22 cellular contexts compared by ENCODE assay signal in the genomic region with DNA sequence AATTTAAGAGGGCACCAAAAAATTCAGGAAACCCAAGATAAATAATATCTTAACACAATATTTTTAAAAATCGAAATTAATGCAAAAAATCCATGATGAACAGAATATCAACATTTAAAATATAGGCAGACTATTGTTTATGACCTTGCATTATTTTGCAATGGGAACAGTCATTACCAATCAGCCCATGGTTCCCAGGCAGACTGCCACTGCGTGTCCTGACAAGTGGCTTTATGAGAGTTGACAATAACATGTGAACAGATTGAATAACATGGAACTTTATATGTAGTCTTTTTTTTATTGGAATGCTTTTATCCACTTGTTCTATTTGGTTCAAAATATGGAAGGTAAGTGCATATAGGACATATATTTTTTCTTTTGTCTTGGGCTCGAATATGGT. TPM values are rescaled to one million over a fixed set of nuclear protein-coding genes. Genes with fewer than 3 reads are reported as not detected.
A peak's percentile ranks its signal among the peaks of the same experiment; 100 is the strongest.
DNase-seq lines count a peak whose midpoint lies in the region; TF ChIP-seq lines count a peak whose summit lies in the region.
"Had no signal": no experiment of that assay in that cellular context is flagged by ENCODE, and none has a peak within 500 bp of the region (broad histone marks: within the 10 kb centered on the region; RNA-seq: fewer than 3 reads in every experiment).

No MANE protein-coding gene starts in this region.

- H3K9ac ChIP-seq in mammary epithelial cell (ENCODE audit: insufficient read depth, low read length) = peak overlapping the region; percentile 85
- H3K9ac ChIP-seq in mesenchymal stem cell (ENCODE audit: low read length) = peak overlapping the region; percentile 72

- no peak overlapping the region for H4K91ac ChIP-seq in mesenchymal stem cell (ENCODE audit: low read length)

- H3K4me1 ChIP-seq in mammary epithelial cell (ENCODE audit: insufficient read depth, low read length) (peaks cover 38% of the 10 kb centered on the region), mesenchymal stem cell (ENCODE audit: control insufficient read depth, insufficient read depth, low read depth, low read length) (peaks cover 14% of the 10 kb centered on the region)

- no peak overlapping the region for H3K18ac ChIP-seq in mesenchymal stem cell (ENCODE audit: low read depth in 1 of 2, low read length in 2 of 2)

- no peak overlapping the region for H2BK12ac ChIP-seq in mesenchymal stem cell (ENCODE audit: low read length in 2 of 2)

- peak overlapping the region; percentile 100 for H3K27ac ChIP-seq in mammary epithelial cell (ENCODE audit: insufficient read depth, low read depth, low read length)
- no peak overlapping the region for H3K27ac ChIP-seq in mesenchymal stem cell (ENCODE audit: low read length, poor library complexity, severe bottlenecking)
- H3K27ac ChIP-seq: WERI-Rb-1 had no signal

- no peak for TF ChIP-seq CTCF in mammary epithelial cell (conservative IDR thresholded peaks at IDR 0.05 in 1 of 2, IDR thresholded peaks at IDR 0.05 in 1 of 2; ENCODE audit: extremely low read depth in 1 of 2, insufficient read depth in 1 of 2, low read depth in 1 of 2, low read length in 2 of 2)

- no peak overlapping the region for H2AFZ ChIP-seq in mammary epithelial cell (ENCODE audit: low read depth, low read length)
- H2AFZ ChIP-seq in mesenchymal stem cell (ENCODE audit: low read depth, low read length) = no peak overlapping the region
- H2AFZ ChIP-seq: GM23338 had no signal

- dilution Hi-C loops in mammary epithelial cell (cut with HindIII; ENCODE audit: low sequenced_read_pairs) = no loop called here

- peaks cover 7% of the 10 kb centered on the region for H3K79me1 ChIP-seq in mesenchymal stem cell (replicated peaks; ENCODE audit: low read length, poor library complexity, severe bottlenecking)

- no peak overlapping the region for H3K23ac ChIP-seq in mesenchymal stem cell (ENCODE audit: low read length in 2 of 2)

- no peak overlapping the region for H2BK5ac ChIP-seq in mesenchymal stem cell (ENCODE audit: low read depth, low read length, poor library complexity, severe bottlenecking)

- H3K9me3 ChIP-seq in mammary epithelial cell (replicated peaks; ENCODE audit: insufficient read depth, low read length) = no peaks in the 10 kb centered on the region
- no peaks in the 10 kb centered on the region for H3K9me3 ChIP-seq in mesenchymal stem cell (ENCODE audit: control insufficient read depth, low read length)
- H3K9me3 ChIP-seq: body of pancreas, MG63, testis had no signal

- H2BK120ac ChIP-seq in mesenchymal stem cell (ENCODE audit: low read depth, low read length) = no peak overlapping the region

- no peak overlapping the region for H3K4me3 ChIP-seq in mammary epithelial cell (replicated peaks in 1 of 3; ENCODE audit: insufficient read depth in 1 of 3, low read depth in 2 of 3, low read length in 3 of 3)
- no peak overlapping the region for H3K4me3 ChIP-seq in mesenchymal stem cell (ENCODE audit: insufficient read depth in 1 of 2, low read depth in 1 of 2, low read length in 2 of 2)
- H3K4me3 ChIP-seq: body of pancreas, GM23338, left ventricle myocardium inferior, MG63, testis had no signal

- in situ Hi-C loops in mammary epithelial cell (cut with MboI; ENCODE audit: low sequenced_read_pairs in 2 of 2) = no loop called here

- no peak overlapping the region for H2BK15ac ChIP-seq in mesenchymal stem cell (ENCODE audit: low read depth, poor library complexity, severe bottlenecking)

- H3K14ac ChIP-seq in mesenchymal stem cell (ENCODE audit: low read length in 2 of 2) = no peak overlapping the region

- 40% methylated on average over 3 of the region's 3 CpGs for WGBS in mammary epithelial cell (ENCODE audit: low coverage, missing lambda C conversion rate)
- 97% methylated on average over 2 of the region's 3 CpGs for WGBS in mesenchymal stem cell

- H3K79me2 ChIP-seq in mammary epithelial cell (ENCODE audit: insufficient read depth, low read length) = peaks cover 18% of the 10 kb centered on the region

- DNase-seq in NCI-H2171 treated with DMSO at 0.1 percent for 48 hours (lab: John Stamatoyannopoulos, UW) (peak; percentile 57), NCI-H2171 (lab: John Stamatoyannopoulos, UW) (no peak), mammary epithelial cell (peak; percentile 87), mesenchymal stem cell (no peak), SKM-1 (lab: John Stamatoyannopoulos, UW; ENCODE audit: unreplicated experiment) (no peak), NCI-H187 (lab: John Stamatoyannopoulos, UW) (no peak), globus pallidus (ENCODE audit: low spot score) (no peak), NCI-H446 (lab: John Stamatoyannopoulos, UW) (no peak)
- DNase-seq: activated CD4-positive, alpha-beta memory T cell treated with anti-CD3 and anti-CD28 coated beads for 36 hours; activated T-cell treated with anti-CD3 and anti-CD28 coated beads, Interleukin-2, amount 50 U/mL, for 24 hours; CD8-positive, alpha-beta T cell; cortex of kidney; left ventricle myocardium inferior; NCI-H1930; NCI-H510A; occipital lobe; Right ventricle myocardium superior; testis; WERI-Rb-1 had no signal

- no peaks in the 10 kb centered on the region for H3K36me3 ChIP-seq in mammary epithelial cell (ENCODE audit: insufficient read depth, low read length)
- H3K36me3 ChIP-seq in mesenchymal stem cell (ENCODE audit: control insufficient read depth in 1 of 2, insufficient read depth in 2 of 2, low read depth in 1 of 2, low read length in 2 of 2) = no peaks in the 10 kb centered on the region
- H3K36me3 ChIP-seq: left ventricle myocardium inferior, MG63, WERI-Rb-1 had no signal

- H3K27me3 ChIP-seq in mammary epithelial cell (ENCODE audit: insufficient read depth, low read length) (no peaks in the 10 kb centered on the region), mesenchymal stem cell (ENCODE audit: control insufficient read depth in 1 of 2, insufficient read depth in 1 of 2, low read length in 2 of 2) (no peaks in the 10 kb centered on the region)
- H3K27me3 ChIP-seq: body of pancreas, MG63, testis had no signal

- CTCF ChIA-PET in mammary epithelial cell (lab: Charles Lee; ENCODE audit: low non-redundant PET) = interaction anchor here (1.2 kb wide), 1 partner anchor 11 kb away, joined by 5 read pairs; no protein-coding TSS in a partner anchor

- H4K8ac ChIP-seq in mesenchymal stem cell (ENCODE audit: low read length) = no peak overlapping the region

- H3K4me2 ChIP-seq in mammary epithelial cell (ENCODE audit: insufficient read depth, low read depth, low read length) (peak overlapping the region; percentile 58), mesenchymal stem cell (ENCODE audit: low read length, poor library complexity, severe bottlenecking) (no peak overlapping the region)
- H3K4me2 ChIP-seq: GM23338 had no signal

- no peaks in the 10 kb centered on the region for H4K20me1 ChIP-seq in mammary epithelial cell (ENCODE audit: insufficient read depth, low read length)

- TSS peak; percentile 96 for BruUV-seq in mammary epithelial cell (replicated peaks; lab: Mats Ljungman, UMichigan)

- no peak overlapping the region for H3K4ac ChIP-seq in mesenchymal stem cell (ENCODE audit: low read depth in 1 of 2, low read length in 2 of 2)

- no peak overlapping the region for H2AK5ac ChIP-seq in mesenchymal stem cell (ENCODE audit: low read length, severe bottlenecking)

- intact Hi-C loops in mammary epithelial cell (cut with micrococcal nuclease) = loop anchor here (1.0 kb wide), 1 partner anchor 11 kb away; no protein-coding TSS in a partner anchor

RNA-seq across cellular contexts. Expression of gene AVPI1, which starts 3.1 kb away (rescaled TPM):
- 10 to 100 TPM; 31.4 to 33.8 TPM for total RNA-seq in mammary epithelial cell
- polyA plus RNA-seq in mammary epithelial cell = 22.9 TPM
- polyA minus RNA-seq in mammary epithelial cell = 14.2 TPM
- polyA plus RNA-seq in mesenchymal stem cell (2013, experiment 1 of 2) = 5.8 TPM
- 5.8 TPM for polyA plus RNA-seq in mesenchymal stem cell (2013, experiment 2 of 2)

RNA-seq across cellular contexts. Expression of gene MARVELD1, which starts 23.4 kb away (rescaled TPM):
- 10 to 100 TPM; 39.8 to 72.5 TPM for total RNA-seq in mammary epithelial cell
- 84.8 TPM for polyA plus RNA-seq in mammary epithelial cell
- polyA minus RNA-seq in mammary epithelial cell = 74.7 TPM
- 67.9 TPM for polyA plus RNA-seq in mesenchymal stem cell (2013, experiment 1 of 2)
- polyA plus RNA-seq in mesenchymal stem cell (2013, experiment 2 of 2) = 69.0 TPM

RNA-seq across cellular contexts. Expression of gene ZFYVE27, which starts 46.8 kb away (rescaled TPM):
- 10 to 100 TPM; 26.8 to 33.5 TPM for total RNA-seq in mammary epithelial cell
- polyA plus RNA-seq in mammary epithelial cell = 14.3 TPM
- 9.4 TPM for polyA minus RNA-seq in mammary epithelial cell
- polyA plus RNA-seq in mesenchymal stem cell (2013, experiment 1 of 2) = 9.1 TPM
- polyA plus RNA-seq in mesenchymal stem cell (2013, experiment 2 of 2) = 8.1 TPM

RNA-seq across cellular contexts. Expression of gene PI4K2A, which starts 49.7 kb away (rescaled TPM):
- 10 to 100 TPM; 57.4 to 74.5 TPM for total RNA-seq in mammary epithelial cell
- 55.8 TPM for polyA plus RNA-seq in mammary epithelial cell
- polyA minus RNA-seq in mammary epithelial cell = 66.0 TPM
- 27.8 TPM for polyA plus RNA-seq in mesenchymal stem cell (2013, experiment 1 of 2)
- polyA plus RNA-seq in mesenchymal stem cell (2013, experiment 2 of 2) = 27.1 TPM

RNA-seq across cellular contexts. Expression of gene MORN4, which starts 56.8 kb away (rescaled TPM):
- 10 to 100 TPM; 11.3 to 11.7 TPM for total RNA-seq in mammary epithelial cell
- 13.3 TPM for polyA plus RNA-seq in mammary epithelial cell
- polyA minus RNA-seq in mammary epithelial cell = not detected
- 10.7 TPM for polyA plus RNA-seq in mesenchymal stem cell (2013, experiment 1 of 2)
- polyA plus RNA-seq in mesenchymal stem cell (2013, experiment 2 of 2) = 10.1 TPM
- total RNA-seq: CD8-positive, alpha-beta T cell had no signal

Comparison
In these comparisons a context has a peak if more than half of its experiments do, and no peak if none do; other contexts are left out.
1. DNase-seq: peak in NCI-H2171 treated with DMSO at 0.1 percent for 48 hours (single experiment) and mammary epithelial cell (single experiment); none in NCI-H2171 (single experiment), mesenchymal stem cell (single experiment), SKM-1 (single experiment), NCI-H187 (0 of 2), globus pallidus (single experiment) and NCI-H446 (0 of 2).